26 cellular contexts compared by ENCODE assay signal in genomic region chr1:150799104-150799503, GRCh38. TPM values are rescaled to one million over a fixed set of nuclear protein-coding genes. Genes with fewer than 3 reads are reported as not detected.
"Had no signal": no experiment of that assay in that cellular context is flagged by ENCODE, and none has a peak within 500 bp of the region (broad histone marks: within the 10 kb centered on the region; RNA-seq: fewer than 3 reads in every experiment).

No MANE protein-coding gene starts in this region.

- DNase-seq: colonic mucosa; effector CD8-positive, alpha-beta T cell; esophagus squamous epithelium; hypothalamus; immature natural killer cell; islet precursor cell; left ventricle myocardium superior; lower lobe of right lung; natural killer cell; nucleus accumbens; ovary; posterior cingulate gyrus; psoas muscle; right cardiac atrium; stimulated activated CD4-positive, alpha-beta T cell treated with anti-CD3 and anti-CD28 coated beads, Interleukin-15, amount 100 ng/mL, for 24 hours; stimulated activated CD4-positive, alpha-beta T cell treated with anti-CD3 and anti-CD28 coated beads, Interleukin-2, amount 100 ng/mL, for 48 hours; stimulated activated naive CD4-positive, alpha-beta T cell; stimulated activated naive CD8-positive, alpha-beta T cell treated with anti-CD3 and anti-CD28 coated beads, Interleukin-15, amount 100 ng/mL, for 72 hours; transverse colon; upper lobe of right lung; uterus had no signal

- H3K27me3 ChIP-seq: colonic mucosa, esophagus squamous epithelium, ovary, suprapubic skin, transverse colon, upper lobe of right lung, uterus had no signal

- H3K4me1 ChIP-seq: colonic mucosa, esophagus squamous epithelium, lower lobe of right lung, psoas muscle, suprapubic skin, transverse colon, upper lobe of right lung, uterus had no signal

- H3K4me3 ChIP-seq: colonic mucosa, esophagus squamous epithelium, lower lobe of right lung, ovary, psoas muscle, skin epidermis, suprapubic skin, transverse colon, upper lobe of right lung, uterus had no signal

- H3K9me3 ChIP-seq: colonic mucosa, esophagus squamous epithelium, lower lobe of right lung, ovary, psoas muscle, suprapubic skin, transverse colon, upper lobe of right lung, uterus had no signal

- H3K36me3 ChIP-seq: colonic mucosa, ovary, uterus had no signal

- H3K4me1 Mint-ChIP-seq: immature natural killer cell; natural killer cell; stimulated activated naive CD8-positive, alpha-beta T cell treated with anti-CD3 and anti-CD28 coated beads, Interleukin-15, amount 100 ng/mL, for 72 hours had no signal

- H3K9me3 Mint-ChIP-seq: dendritic cell treated with granulocyte-macrophage colony-stimulating factor and Interleukin-4, amounts not matched to agents 40 ng/mL and 50 ng/mL, for 4 days; endodermal cell; immature natural killer cell; natural killer cell; neural crest cell; stimulated activated naive CD8-positive, alpha-beta T cell treated with anti-CD3 and anti-CD28 coated beads, Interleukin-15, amount 100 ng/mL, for 72 hours had no signal

- H3K27ac ChIP-seq: colonic mucosa, esophagus squamous epithelium, lower lobe of right lung, ovary, psoas muscle, skin epidermis, suprapubic skin, transverse colon, upper lobe of right lung, uterus had no signal

- H3K27ac Mint-ChIP-seq: dendritic cell treated with granulocyte-macrophage colony-stimulating factor and Interleukin-4, amounts not matched to agents 40 ng/mL and 50 ng/mL, for 4 days; endodermal cell; immature natural killer cell; natural killer cell had no signal

- H3K27me3 Mint-ChIP-seq: dendritic cell treated with granulocyte-macrophage colony-stimulating factor and Interleukin-4, amounts not matched to agents 40 ng/mL and 50 ng/mL, for 4 days; stimulated activated naive CD8-positive, alpha-beta T cell treated with anti-CD3 and anti-CD28 coated beads, Interleukin-15, amount 100 ng/mL, for 72 hours had no signal

- H3K4me3 Mint-ChIP-seq: dendritic cell treated with granulocyte-macrophage colony-stimulating factor and Interleukin-4, amounts not matched to agents 40 ng/mL and 50 ng/mL, for 4 days; endodermal cell; immature natural killer cell; natural killer cell; neural crest cell; stimulated activated naive CD8-positive, alpha-beta T cell treated with anti-CD3 and anti-CD28 coated beads, Interleukin-15, amount 100 ng/mL, for 72 hours had no signal

- ATAC-seq: left ventricle myocardium superior; lower lobe of right lung; natural killer cell; psoas muscle; right cardiac atrium; stimulated activated naive CD8-positive, alpha-beta T cell treated with anti-CD3 and anti-CD28 coated beads, Interleukin-15, amount 100 ng/mL, for 72 hours; upper lobe of right lung had no signal

RNA-seq across cellular contexts. Expression of gene CTSS, which starts 33.5 kb away (rescaled TPM):
- total RNA-seq: endodermal cell had no signal
